Comparison of ENCODE assay signal across 8 cellular contexts in the genomic region with DNA sequence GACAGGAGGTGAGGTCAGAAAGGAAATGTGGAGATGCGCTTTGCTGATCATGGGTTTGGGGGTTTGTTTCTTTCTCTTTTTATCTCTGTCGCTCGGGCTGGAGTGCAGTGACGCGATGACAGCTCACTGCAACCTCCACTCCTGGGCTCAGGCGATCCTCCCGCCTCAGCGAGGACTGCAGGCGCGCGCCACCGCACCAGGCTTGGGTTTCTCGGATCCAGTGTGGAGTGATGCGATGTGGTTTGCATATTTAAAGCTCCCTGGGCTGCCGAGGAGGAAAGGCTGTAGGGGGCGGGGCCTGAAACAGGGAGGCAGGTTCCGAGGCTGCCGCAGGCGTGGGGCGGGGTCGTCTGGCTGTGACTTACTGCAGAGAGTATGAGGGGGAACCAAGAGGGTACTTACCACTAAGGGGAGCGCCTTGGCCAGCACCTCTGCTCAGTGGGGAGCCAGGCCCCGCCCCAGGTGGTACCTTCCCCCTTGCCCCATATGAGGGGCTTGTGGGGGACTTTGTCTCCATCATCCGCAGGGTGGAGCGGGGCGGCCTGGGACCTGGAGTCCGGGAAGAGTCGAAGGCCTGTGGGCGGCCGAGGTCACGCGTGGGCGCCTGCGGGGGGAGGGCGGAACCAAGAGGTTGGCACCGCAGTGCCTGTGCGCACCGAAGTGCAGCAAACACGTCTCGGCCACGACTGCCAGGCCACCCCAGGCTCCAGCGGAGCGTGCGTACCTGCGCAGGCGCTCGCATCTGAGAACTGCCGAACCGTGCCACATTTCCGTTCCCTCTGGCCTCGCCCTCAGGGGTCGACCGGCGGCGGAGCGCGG. TPM values are rescaled to one million over a fixed set of nuclear protein-coding genes. Genes with fewer than 3 reads are reported as not detected.
DNase-seq lines count a peak whose midpoint lies in the region; ATAC-seq, FAIRE-seq and TF ChIP-seq lines count a peak whose summit lies in the region.

No MANE protein-coding gene starts in this region.

- RAD21 ChIA-PET in GM12878 (lab: Charles Lee; ENCODE audit: unreplicated experiment), result interaction anchor here (1.0 to 2.6 kb wide), 3 partner anchors 14 to 29 kb away, joined by 3 to 19 read pairs (median 13); a partner anchor contains a TSS

- H3K79me2 ChIP-seq in OCI-LY7 (ENCODE audit: insufficient read depth, low read depth, low read length) (no peaks in the 10 kb centered on the region), GM12878 (ENCODE audit: control insufficient read depth, insufficient read depth, low read length) (no peaks in the 10 kb centered on the region)

- peak; percentile 42 for ATAC-seq in GM21367 (IDR thresholded peaks at IDR 0.05; ENCODE audit: unreplicated experiment)
- ATAC-seq in GM12878, result peak; percentile 85
- no peak for ATAC-seq in HG03159 (IDR thresholded peaks at IDR 0.05; ENCODE audit: unreplicated experiment)

- H3K4me2 ChIP-seq in OCI-LY7 (ENCODE audit: low read length) (peak overlapping the region; percentile 86), GM12878 (ENCODE audit: control insufficient read depth, insufficient read depth) (peak overlapping the region; percentile 98)

- H3K9me3 ChIP-seq in OCI-LY7 (ENCODE audit: low read length) (no peaks in the 10 kb centered on the region), GM12878 (replicated peaks; ENCODE audit: control insufficient read depth, insufficient read depth, low read length) (no peaks in the 10 kb centered on the region), mononuclear cell (ENCODE audit: low read depth, low read length) (no peaks in the 10 kb centered on the region)

- FAIRE-seq in GM12878 (lab: Jason Lieb, UNC), result peak; percentile 87

- TF ChIP-seq EP300 in GM12878 (IDR thresholded peaks at IDR 0.05; ENCODE audit: borderline replicate concordance in 1 of 2, control insufficient read depth in 1 of 2, low read depth in 2 of 2, low read length in 2 of 2), result no peak

- H3K36me3 ChIP-seq in OCI-LY7 (ENCODE audit: insufficient read depth, low read length) (no peaks in the 10 kb centered on the region), GM12878 (ENCODE audit: control insufficient read depth in 2 of 2, insufficient read depth in 2 of 2, low read length in 1 of 2) (no peaks in the 10 kb centered on the region)

- TF ChIP-seq CTCF in OCI-LY7 (conservative IDR thresholded peaks at IDR 0.05; ENCODE audit: low read length) (no peak), GM12878 (IDR thresholded peaks at IDR 0.05 in 2 of 3, conservative IDR thresholded peaks at IDR 0.05 in 1 of 3; ENCODE audit: control insufficient read depth in 2 of 3, extremely low read depth in 1 of 3, insufficient read depth in 1 of 3, low read depth in 3 of 3, low read length in 3 of 3) (no peak)

- H2AFZ ChIP-seq in OCI-LY7 (ENCODE audit: low read length), result peak overlapping the region; percentile 79
- H2AFZ ChIP-seq in GM12878 (ENCODE audit: control insufficient read depth, low read depth, low read length), result peak overlapping the region; percentile 83

- peaks cover 69% of the 10 kb centered on the region for H3K4me1 ChIP-seq in OCI-LY7 (ENCODE audit: insufficient read depth, low read length, poor library complexity, severe bottlenecking)
- H3K4me1 ChIP-seq in GM12878 (ENCODE audit: control insufficient read depth, insufficient read depth, low read length), result peaks cover 44% of the 10 kb centered on the region
- H3K4me1 ChIP-seq in mononuclear cell (ENCODE audit: insufficient read depth, low read length), result peaks cover 17% of the 10 kb centered on the region

- in situ Hi-C loops in GM12878 (cut with MboI), result no loop called here

- H3K9ac ChIP-seq in GM12878 (ENCODE audit: control insufficient read depth, insufficient read depth, low read length), result peak overlapping the region; percentile 46

- no peaks in the 10 kb centered on the region for H3K9me2 ChIP-seq in OCI-LY7 (ENCODE audit: insufficient read depth, low read length)

- POLR2A ChIA-PET in OCI-LY7 (lab: Charles Lee), result interaction anchor here (1.5 to 1.9 kb wide), 3 partner anchors 13 to 28 kb away, joined by 4 to 12 read pairs (median 5); a partner anchor contains a TSS
- POLR2A ChIA-PET in GM12878 (lab: Charles Lee), result interaction anchor here (0.6 to 2.2 kb wide), 5 partner anchors 15 to 1266 kb away, joined by 3 to 11 read pairs (median 4); a partner anchor contains a TSS

- TF ChIP-seq POLR2A in GM12878 (IDR thresholded peaks at IDR 0.05; ENCODE audit: low read depth, low read length), result peak; percentile 71

- TF ChIP-seq RAD21 in GM12878 (IDR thresholded peaks at IDR 0.05; ENCODE audit: insufficient read depth, low read depth, low read length), result no peak

- BruUV-seq in OCI-LY7 (replicated peaks; lab: Mats Ljungman, UMichigan), result no TSS peak
- BruUV-seq in GM12878 (replicated peaks; lab: Mats Ljungman, UMichigan), result no TSS peak

- 2% methylated on average over 57 of the region's 57 CpGs for WGBS in GM12878 (ENCODE audit: insufficient coverage, insufficient replicate concordance, low lambda C conversion rate, missing lambda C conversion rate)

- peak overlapping the region; percentile 58 for H3K4me3 ChIP-seq in OCI-LY7 (ENCODE audit: low read depth, low read length, poor library complexity, severe bottlenecking)
- peak overlapping the region; percentile 46; the same call in 1 of the 2 replicates for H3K4me3 ChIP-seq in GM12878
- peak overlapping the region; percentile 10 for H3K4me3 ChIP-seq in mononuclear cell (ENCODE audit: low read length)

- no peaks in the 10 kb centered on the region for H3K27me3 ChIP-seq in GM12878 (replicated peaks in 1 of 2; ENCODE audit: control insufficient read depth in 2 of 2, insufficient read depth in 2 of 2, low read length in 1 of 2)
- no peaks in the 10 kb centered on the region for H3K27me3 ChIP-seq in mononuclear cell (ENCODE audit: insufficient read depth, low read length)

- CTCF ChIA-PET in OCI-LY7 (lab: Charles Lee; ENCODE audit: unreplicated experiment) (interaction anchor here (3.0 kb wide), 1 partner anchor 15 kb away, joined by 16 read pairs; no protein-coding TSS in a partner anchor), GM12878 (lab: Yijun Ruan, JAX) (interaction anchor here (1.2 to 8.1 kb wide), 5 partner anchors 15 to 203 kb away, joined by 3 to 92 read pairs (median 7); no protein-coding TSS in a partner anchor)

- DNase-seq in OCI-LY7 (ENCODE audit: low spot score) (peak; percentile 89), GM12878 (ENCODE audit: low read depth, low spot score) (peak; percentile 63), A172 (ENCODE audit: low spot score) (no peak), HPDE6-E6E7 (ENCODE audit: extremely low spot score) (no peak), dedifferentiated amniotic fluid mesenchymal stem cell (ENCODE audit: extremely low spot score) (no peak)

- H4K20me1 ChIP-seq in OCI-LY7 (ENCODE audit: insufficient read depth, low read length) (no peaks in the 10 kb centered on the region), GM12878 (ENCODE audit: control insufficient read depth, insufficient read depth) (no peaks in the 10 kb centered on the region)

- H3K27ac ChIP-seq in OCI-LY7 (ENCODE audit: low read depth, low read length, poor library complexity, severe bottlenecking) (peak overlapping the region; percentile 81), GM12878 (ENCODE audit: control insufficient read depth, insufficient read depth) (peak overlapping the region; percentile 23)

- SMC1A ChIA-PET in GM12878 (lab: Charles Lee; ENCODE audit: uncharacterized antibody, unreplicated experiment), result interaction anchor here (1.1 to 2.9 kb wide), 5 partner anchors 14 to 130 kb away, joined by 3 to 33 read pairs (median 4); a partner anchor contains a TSS

- intact Hi-C loops in OCI-LY7 (cut with micrococcal nuclease; ENCODE audit: unreplicated experiment), result loop anchor here (2.0 kb wide), 1 partner anchor 28 kb away; a partner anchor contains a TSS
- intact Hi-C loops in GM12878 (cut with micrococcal nuclease; ENCODE audit: unreplicated experiment), result no loop called here

RNA-seq across cellular contexts. Expression of a gene that starts 12.7 kb away (rescaled TPM):
- total RNA-seq in OCI-LY7 (2014; rRNA removed; shearing (Covaris generic)), result 10.6 and 13.9 TPM in 2 replicates
- total RNA-seq in OCI-LY7 (2022) (29.9 and 33.8 TPM in 2 replicates), GM12878 (2014; rRNA removed) (9.3 and 9.4 TPM in 2 replicates), GM12878 (2014; rRNA removed; fragmentation: Illumina TruSeq; extraction: Trizol) (23.9 and 26.6 TPM in 2 replicates), GM12878 (2021) (36.7 and 37.6 TPM in 2 replicates), mononuclear cell (17.9 TPM)
- 12.7 and 16.3 TPM in 2 replicates for total RNA-seq in GM12878 (2013; cell fraction: nucleolus; rRNA removed)
- polyA plus RNA-seq in GM12878 (2011; ENCODE audit: low read depth), result 13.2 TPM
- polyA plus RNA-seq in GM12878 (2011; rRNA removed) (18.1 and 31.0 TPM in 2 replicates), GM12878 (2014; fragmentation: Illumina TruSeq; extraction: Trizol) (14.4 and 28.2 TPM in 2 replicates), GM12878 (2014; fragmentation: Nextera tagmentation; extraction: Ambion mirVana) (10 to 100 TPM in 1 of 2 experiments, 1 to 10 TPM in 1; 6.3 to 13.0 TPM), GM12878 (2014; rRNA removed) (38.1 and 44.5 TPM in 2 replicates), GM12878 (2016; fragmentation: Nextera tagmentation; extraction: Ambion mirVana) (10 to 100 TPM; 65.7 to 65.8 TPM)
- 45.3 and 55.6 TPM in 2 replicates for polyA plus RNA-seq in GM12878 (2011; cell fraction: cytosol; rRNA removed)
- polyA plus RNA-seq in GM12878 (2011; cell fraction: nucleus; rRNA removed), result 32.2 and 33.3 TPM in 2 replicates
- polyA plus RNA-seq in GM12878 (2012), result 25.8 and 26.9 TPM in 2 replicates
- 26.0 and 47.5 TPM in 2 replicates for polyA minus RNA-seq in GM12878 (2011; rRNA and poly(A)+ RNA removed)
- polyA minus RNA-seq in GM12878 (2011; cell fraction: cytosol; rRNA and poly(A)+ RNA removed), result 18.6 and 19.3 TPM in 2 replicates
- polyA minus RNA-seq in GM12878 (2011; cell fraction: nucleus; rRNA and poly(A)+ RNA removed), result 8.0 and 12.3 TPM in 2 replicates
- total RNA-seq in A172 (2014; rRNA removed; shearing (Covaris generic)), result 23.1 and 27.1 TPM in 2 replicates

RNA-seq across cellular contexts. Expression of a gene that starts 28.3 kb away (rescaled TPM):
- total RNA-seq in OCI-LY7 (2014; rRNA removed; shearing (Covaris generic)), result 47.8 and 56.6 TPM in 2 replicates
- total RNA-seq in OCI-LY7 (2022), result 83.5 and 88.6 TPM in 2 replicates
- 77.4 and 90.2 TPM in 2 replicates for total RNA-seq in GM12878 (2013; cell fraction: nucleolus; rRNA removed)
- total RNA-seq in GM12878 (2014; rRNA removed), result 12.7 and 15.4 TPM in 2 replicates
- total RNA-seq in GM12878 (2014; rRNA removed; fragmentation: Illumina TruSeq; extraction: Trizol), result 7.6 and 8.3 TPM in 2 replicates
- total RNA-seq in GM12878 (2021), result 30.3 and 34.0 TPM in 2 replicates
- 7.4 TPM for polyA plus RNA-seq in GM12878 (2011; ENCODE audit: low read depth)
- polyA plus RNA-seq in GM12878 (2011; rRNA removed), result 7.2 and 15.6 TPM in 2 replicates
- polyA plus RNA-seq in GM12878 (2011; cell fraction: cytosol; rRNA removed), result 16.7 and 18.8 TPM in 2 replicates
- polyA plus RNA-seq in GM12878 (2011; cell fraction: nucleus; rRNA removed), result 202 and 205 TPM in 2 replicates
- 13.1 and 19.2 TPM in 2 replicates for polyA plus RNA-seq in GM12878 (2012)
- 6.7 and 14.6 TPM in 2 replicates for polyA plus RNA-seq in GM12878 (2014; fragmentation: Illumina TruSeq; extraction: Trizol)
- polyA plus RNA-seq in GM12878 (2014; fragmentation: Nextera tagmentation; extraction: Ambion mirVana), result under 1 TPM; 0.32 to 0.44 TPM
- 23.0 and 27.0 TPM in 2 replicates for polyA plus RNA-seq in GM12878 (2014; rRNA removed)
- polyA plus RNA-seq in GM12878 (2016; fragmentation: Nextera tagmentation; extraction: Ambion mirVana), result 1 to 10 TPM; 8.9 to 9.1 TPM
- polyA minus RNA-seq in GM12878 (2011; rRNA and poly(A)+ RNA removed), result 27.9 and 34.0 TPM in 2 replicates
- 12.8 and 14.2 TPM in 2 replicates for polyA minus RNA-seq in GM12878 (2011; cell fraction: cytosol; rRNA and poly(A)+ RNA removed)
- 43.2 and 61.9 TPM in 2 replicates for polyA minus RNA-seq in GM12878 (2011; cell fraction: nucleus; rRNA and poly(A)+ RNA removed)
- 13.6 TPM for total RNA-seq in mononuclear cell
- total RNA-seq in A172 (2014; rRNA removed; shearing (Covaris generic)), result 57.5 and 59.8 TPM in 2 replicates

Comparison
In these comparisons a context has a peak if more than half of its experiments do, and no peak if none do; other contexts are left out.
1. DNase-seq: peak in OCI-LY7 (single experiment) and GM12878 (single experiment); none in A172 (single experiment), HPDE6-E6E7 (single experiment) and dedifferentiated amniotic fluid mesenchymal stem cell (single experiment).
2. Peak in every context shown above with its lines, with median percentiles within 50 percentile points of each other: H3K4me3 ChIP-seq.